In genomic region chr1:925532-926421, GRCh38 we compare ENCODE assay signal across 1 cellular context.
TF ChIP-seq lines count a peak whose summit lies in the region.

No MANE protein-coding gene starts in this region.

TF ChIP-seq in K562, 482 proteins besides CTCF, POLR2A, EP300 and RAD21:
- TF ChIP-seq ELF4 (CRISPR knock-in tag; IDR thresholded peaks at IDR 0.05) (no peak), PBX2 (CRISPR knock-in tag; IDR thresholded peaks at IDR 0.05; ENCODE audit: low read depth) (no peak), PBX2 (tag; conservative IDR thresholded peaks at IDR 0.05; ENCODE audit: low read depth) (no peak), THRA (IDR thresholded peaks at IDR 0.05) (no peak), RBBP5 (IDR thresholded peaks at IDR 0.05; ENCODE audit: borderline replicate concordance, insufficient read depth, low read length, poor library complexity, severe bottlenecking) (peak; percentile 22), E2F4 (CRISPR knock-in tag; IDR thresholded peaks at IDR 0.05; ENCODE audit: low read depth) (no peak), KAT2B (IDR thresholded peaks at IDR 0.05; ENCODE audit: low read depth, low read length) (no peak), FOXP4 (CRISPR knock-in tag; IDR thresholded peaks at IDR 0.05; ENCODE audit: borderline replicate concordance) (0 out of 2 replicates have a peak, but pooled peaks have one; percentile 24), CHD2 (IDR thresholded peaks at IDR 0.05; ENCODE audit: low read depth, low read length) (no peak), NFIC (IDR thresholded peaks at IDR 0.05) (0 out of 2 replicates have a peak, but pooled peaks have one; percentile 32), DDX20 (tag; IDR thresholded peaks at IDR 0.05; ENCODE audit: low read depth) (no peak), E2F5 (CRISPR knock-in tag; IDR thresholded peaks at IDR 0.05) (no peak), FIP1L1 (IDR thresholded peaks at IDR 0.05; ENCODE audit: low read depth, low read length, poor library complexity, severe bottlenecking) (peak; percentile 21), NR3C1 (CRISPR knock-in tag; IDR thresholded peaks at IDR 0.05) (no peak), ZNF143 (CRISPR knock-in tag; IDR thresholded peaks at IDR 0.05) (0 out of 2 replicates have a peak, but pooled peaks have one; percentile 11), ZBTB7A (IDR thresholded peaks at IDR 0.05; ENCODE audit: borderline replicate concordance, control insufficient read depth, low read depth, low read length) (peak; percentile 53; the same call in 1 of the 2 replicates), POLR2AphosphoS2 (IDR thresholded peaks at IDR 0.05; ENCODE audit: low read length) (no peak), CCNT2 (IDR thresholded peaks at IDR 0.05; ENCODE audit: borderline replicate concordance, extremely low read depth, insufficient read length, low read depth, low read length) (peak; percentile 37), NCOR1 (IDR thresholded peaks at IDR 0.05) (no peak), MLLT1 (IDR thresholded peaks at IDR 0.05) (no peak), MTA1 (IDR thresholded peaks at IDR 0.05; ENCODE audit: borderline replicate concordance) (no peak), HNRNPK (IDR thresholded peaks at IDR 0.05; ENCODE audit: low read depth, low read length, poor library complexity, severe bottlenecking) (peak; percentile 20), CEBPG (CRISPR knock-in tag; IDR thresholded peaks at IDR 0.05) (no peak), CEBPG (tag; conservative IDR thresholded peaks at IDR 0.05 in 1 of 2, IDR thresholded peaks at IDR 0.05 in 1 of 2) (no peak), UBTF (IDR thresholded peaks at IDR 0.05; ENCODE audit: borderline replicate concordance in 1 of 2, low read depth in 2 of 2, low read length in 2 of 2) (peak; percentile 39 to 53; a peak in 1 of 4 replicates), MEIS2 (IDR thresholded peaks at IDR 0.05; ENCODE audit: partially characterized antibody) (no peak), KDM2B (CRISPR knock-in tag; IDR thresholded peaks at IDR 0.05) (peak; percentile 76; the same call in 1 of the 2 replicates), EZH2 (IDR thresholded peaks at IDR 0.05; ENCODE audit: borderline replicate concordance, low read depth, low read length) (peak; percentile 91; the same call in 1 of the 2 replicates), TFAP4 (CRISPR knock-in tag; IDR thresholded peaks at IDR 0.05; ENCODE audit: borderline replicate concordance) (0 out of 2 replicates have a peak, but pooled peaks have one; percentile 36), MAX (CRISPR knock-in tag; IDR thresholded peaks at IDR 0.05) (peak; percentile 15; the same call in 1 of the 2 replicates), CGGBP1 (CRISPR knock-in tag; IDR thresholded peaks at IDR 0.05) (no peak), L3MBTL2 (IDR thresholded peaks at IDR 0.05) (0 out of 2 replicates have a peak, but pooled peaks have one; percentile 13), ZNF277 (CRISPR knock-in tag; IDR thresholded peaks at IDR 0.05; ENCODE audit: borderline replicate concordance) (no peak), ATF7 (IDR thresholded peaks at IDR 0.05) (no peak), ZSCAN29 (IDR thresholded peaks at IDR 0.05) (no peak), TEAD1 (CRISPR knock-in tag; IDR thresholded peaks at IDR 0.05) (0 out of 4 replicates have a peak, but pooled peaks of 1 of the 2 experiments have one; percentile 35), KDM5B (IDR thresholded peaks at IDR 0.05; ENCODE audit: insufficient replicate concordance, low read depth, low read length) (peak; percentile 30), FUS (optimal IDR thresholded peaks at IDR 0.05; ENCODE audit: low read depth, low read length) (no peak), PCBP1 (IDR thresholded peaks at IDR 0.05; ENCODE audit: low read depth, low read length, poor library complexity, severe bottlenecking) (peak; percentile 4)
TF ChIP-seq in K562: peak in this region for 17.
